Comparison of ENCODE assay signal across 8 cellular contexts in genomic region chr14:54722791-54723432, GRCh38.
DNase-seq lines count a peak whose midpoint lies in the region; ATAC-seq, FAIRE-seq and TF ChIP-seq lines count a peak whose summit lies in the region.

No MANE protein-coding gene starts in this region.

- H3K27me3 ChIP-seq in right atrium auricular region: no peaks in the 10 kb centered on the region

- BruUV-seq in OCI-LY7 (replicated peaks; lab: Mats Ljungman, UMichigan): no TSS peak

- H2AFZ ChIP-seq in OCI-LY7 (ENCODE audit: low read length): no peak overlapping the region

- no peak for FAIRE-seq in urothelium cell line (lab: Jason Lieb, UNC)

- no peaks in the 10 kb centered on the region for H3K79me2 ChIP-seq in OCI-LY7 (ENCODE audit: insufficient read depth, low read depth, low read length)

- no peaks in the 10 kb centered on the region for H3K9me3 ChIP-seq in right atrium auricular region
- H3K9me3 ChIP-seq in OCI-LY7 (ENCODE audit: low read length): no peaks in the 10 kb centered on the region

- H3K9me2 ChIP-seq in OCI-LY7 (ENCODE audit: insufficient read depth, low read length): no peaks in the 10 kb centered on the region

- no peak overlapping the region for H3K4me2 ChIP-seq in OCI-LY7 (ENCODE audit: low read length)

- H3K36me3 ChIP-seq in right atrium auricular region: no peaks in the 10 kb centered on the region
- no peaks in the 10 kb centered on the region for H3K36me3 ChIP-seq in OCI-LY7 (ENCODE audit: insufficient read depth, low read length)

- intact Hi-C loops in Right ventricle myocardium superior (cut with DNase I) (no loop called here), OCI-LY7 (cut with micrococcal nuclease; ENCODE audit: unreplicated experiment) (no loop called here)

- H3K27ac ChIP-seq in right atrium auricular region: peak overlapping the region in 1 of 2 donors; percentile 4
- H3K27ac ChIP-seq in OCI-LY7 (ENCODE audit: low read depth, low read length, poor library complexity, severe bottlenecking): no peak overlapping the region

- CTCF ChIA-PET in OCI-LY7 (lab: Charles Lee; ENCODE audit: unreplicated experiment): no interaction called here

- ATAC-seq in Right ventricle myocardium superior (ENCODE audit: poor library complexity) (peak; percentile 52), HG02885 (IDR thresholded peaks at IDR 0.05; ENCODE audit: poor library complexity, unreplicated experiment) (no peak)

- H3K4me3 ChIP-seq in right atrium auricular region (no peak overlapping the region), OCI-LY7 (ENCODE audit: low read depth, low read length, poor library complexity, severe bottlenecking) (no peak overlapping the region)

- POLR2A ChIA-PET in OCI-LY7 (lab: Charles Lee): no interaction called here

- no peaks in the 10 kb centered on the region for H4K20me1 ChIP-seq in OCI-LY7 (ENCODE audit: insufficient read depth, low read length)

- no peak for DNase-seq in Right ventricle myocardium superior
- DNase-seq in right atrium auricular region (ENCODE audit: low spot score): no peak
- peak; percentile 18 for DNase-seq in OCI-LY7 (ENCODE audit: low spot score)
- peak; percentile 55 for DNase-seq in glomerular endothelial cell (ENCODE audit: extremely low read depth, low read depth, low spot score)
- peak; percentile 56 for DNase-seq in urothelium cell line (ENCODE audit: low spot score)
- no peak for DNase-seq in activated gamma-delta T cell treated with Interleukin-2 at 50 U/mL for 16 hours
- DNase-seq in NCI-H2081 (lab: John Stamatoyannopoulos, UW): no peak

- peaks cover 0 to 22% of the 10 kb centered on the region in 2 donors for H3K4me1 ChIP-seq in right atrium auricular region
- no peaks in the 10 kb centered on the region for H3K4me1 ChIP-seq in OCI-LY7 (ENCODE audit: insufficient read depth, low read length, poor library complexity, severe bottlenecking)

- TF ChIP-seq CTCF in right atrium auricular region (IDR thresholded peaks at IDR 0.05): peak in 1 of 2 donors; percentile 53
- TF ChIP-seq CTCF in OCI-LY7 (conservative IDR thresholded peaks at IDR 0.05; ENCODE audit: low read length): peak; percentile 63

Comparison
In these comparisons a context has a peak if more than half of its experiments do, and no peak if none do; other contexts are left out.
1. DNase-seq: peak in OCI-LY7 (single experiment), glomerular endothelial cell (single experiment) and urothelium cell line (single experiment); none in Right ventricle myocardium superior (single experiment), right atrium auricular region (single experiment), activated gamma-delta T cell treated with Interleukin-2 at 50 U/mL for 16 hours (single experiment) and NCI-H2081 (0 of 2).